ENCODE assay signal across 1 cellular context in genomic region chr20:34293589-34293988, GRCh38.
A peak's percentile ranks its signal among the peaks of the same experiment; 100 is the strongest.
TF ChIP-seq lines count a peak whose summit lies in the region.

No MANE protein-coding gene starts in this region.

TF ChIP-seq in HepG2, 621 proteins besides CTCF, POLR2A, EP300 and RAD21:
- no peak for TF ChIP-seq ZNF430 (CRISPR knock-in tag; IDR thresholded peaks at IDR 0.05)
- TF ChIP-seq ZSCAN30 (CRISPR knock-in tag; IDR thresholded peaks at IDR 0.05): 0 out of 2 replicates have a peak, but pooled peaks have one; percentile 37
- TF ChIP-seq ZNF576 (CRISPR knock-in tag; IDR thresholded peaks at IDR 0.05): no peak
- no peak for TF ChIP-seq GPN1 (CRISPR knock-in tag; IDR thresholded peaks at IDR 0.05; ENCODE audit: borderline replicate concordance)
- TF ChIP-seq PAX8 (CRISPR knock-in tag; IDR thresholded peaks at IDR 0.05; ENCODE audit: borderline replicate concordance): no peak
